Comparison of ENCODE assay signal across 19 cellular contexts in genomic region chr10:101690461-101690860, GRCh38. TPM values are rescaled to one million over a fixed set of nuclear protein-coding genes. Genes with fewer than 3 reads are reported as not detected.
DNase-seq lines count a peak whose midpoint lies in the region; ATAC-seq, FAIRE-seq and TF ChIP-seq lines count a peak whose summit lies in the region.
"Had no signal": no experiment of that assay in that cellular context is flagged by ENCODE, and none has a peak within 500 bp of the region (broad histone marks: within the 10 kb centered on the region; RNA-seq: fewer than 3 reads in every experiment).

No MANE protein-coding gene starts in this region.

- WGBS in GM12878 (ENCODE audit: insufficient coverage, insufficient replicate concordance, low lambda C conversion rate, missing lambda C conversion rate): 87% methylated on average over 7 of the region's 7 CpGs
- WGBS in lung, 2 donors: 56 to 76% methylated on average over 7 of the region's 7 CpGs

- in situ Hi-C loops in GM12878 (cut with MboI): no loop called here

- H3K9me3 ChIP-seq in GM12878 (replicated peaks; ENCODE audit: control insufficient read depth, insufficient read depth, low read length) (no peaks in the 10 kb centered on the region), lung (ENCODE audit: control insufficient read depth in 2 of 2, insufficient read depth in 1 of 2, low read length in 1 of 2) (no peaks in the 10 kb centered on the region)
- H3K9me3 ChIP-seq: spleen, vagina had no signal

- RAD21 ChIA-PET in GM12878 (lab: Charles Lee; ENCODE audit: unreplicated experiment): interaction anchor here (1.0 kb wide), 1 partner anchor 88 kb away, joined by 3 read pairs; no protein-coding TSS in a partner anchor

- H3K4me2 ChIP-seq in GM12878 (ENCODE audit: control insufficient read depth, insufficient read depth): peak overlapping the region; percentile 39

- H3K4me1 ChIP-seq in GM12878 (ENCODE audit: control insufficient read depth, insufficient read depth, low read length) (peaks cover 11% of the 10 kb centered on the region), lung (ENCODE audit: control insufficient read depth in 2 of 2, insufficient read depth in 2 of 2, low read length in 2 of 2) (peaks cover 9 to 34% of the 10 kb centered on the region in 2 donors)

- no peak for TF ChIP-seq POLR2A in GM12878 (IDR thresholded peaks at IDR 0.05; ENCODE audit: low read depth, low read length)

- no peak for DNase-seq in natural killer cell
- no peak for DNase-seq in natural killer cell treated with Interleukin-12 subunit alpha and Interleukin-12 subunit beta and Interleukin-15 and Interleukin-18, amount 100 ng/mL, for 72 hours (ENCODE audit: low spot score)
- DNase-seq in GM12878 (ENCODE audit: low read depth, low spot score): no peak
- peak; percentile 38 for DNase-seq in lung (ENCODE audit: low spot score)
- no peak for DNase-seq in stimulated activated CD4-positive, alpha-beta T cell treated with anti-CD3 and anti-CD28 coated beads, Interleukin-2, amount 100 ng/mL, for 24 hours
- no peak for DNase-seq in NCI-H1048 (lab: John Stamatoyannopoulos, UW)
- DNase-seq in KG1 (lab: John Stamatoyannopoulos, UW): no peak
- DNase-seq: activated T-cell treated with anti-CD3 and anti-CD28 coated beads for 4 hours, caudate nucleus, HCEC 1CT, NCI-H1417 treated with DMSO at 0.1 percent for 48 hours, NCI-H226, spleen had no signal

- no peak overlapping the region for H3K4me3 Mint-ChIP-seq in natural killer cell
- H3K4me3 Mint-ChIP-seq in natural killer cell treated with Interleukin-12 subunit alpha and Interleukin-12 subunit beta and Interleukin-15 and Interleukin-18, amount 100 ng/mL, for 72 hours: no peak overlapping the region
- H3K4me3 Mint-ChIP-seq: stimulated activated naive CD8-positive, alpha-beta T cell treated with anti-CD3 and anti-CD28 coated beads, Interleukin-15, Interleukin-2, amounts not matched to agents 100 ng/mL and 50 ng/mL, for 24 hours; T-helper 1 cell treated with Interleukin-12 subunit alpha and Interleukin-12 subunit beta and Interleukin-4 antibody, amounts not matched to agents 30 μg/mL and 1 μg/mL, for 36 hours had no signal

- no peak for ATAC-seq in natural killer cell
- ATAC-seq in natural killer cell treated with Interleukin-12 subunit alpha and Interleukin-12 subunit beta and Interleukin-15 and Interleukin-18, amount 100 ng/mL, for 72 hours: no peak
- no peak for ATAC-seq in GM12878
- ATAC-seq in lung (ENCODE audit: insufficient read depth, low FRiP score): peak; percentile 21
- no peak for ATAC-seq in GM21447 (IDR thresholded peaks at IDR 0.05; ENCODE audit: unreplicated experiment)
- ATAC-seq: activated naive CD4-positive, alpha-beta T cell treated with anti-CD3 and anti-CD28 coated beads, Interleukin-2, amount 50 U/mL, for 72 hours had no signal

- H3K4me1 Mint-ChIP-seq in natural killer cell: peaks cover 70 to 74% of the 10 kb centered on the region in 2 donors
- H3K4me1 Mint-ChIP-seq in natural killer cell treated with Interleukin-12 subunit alpha and Interleukin-12 subunit beta and Interleukin-15 and Interleukin-18, amount 100 ng/mL, for 72 hours (ENCODE audit: low read depth in 2 of 2): peaks cover 34 to 54% of the 10 kb centered on the region in 2 donors

- CTCF ChIA-PET in GM12878 (lab: Yijun Ruan, JAX): interaction anchor here (1.0 to 2.6 kb wide), 6 partner anchors 8 to 90 kb away, joined by 4 to 10 read pairs (median 5); no protein-coding TSS in a partner anchor

- no peak overlapping the region for H3K4me3 ChIP-seq in GM12878
- H3K4me3 ChIP-seq in lung: no peak overlapping the region
- H3K4me3 ChIP-seq: spleen, vagina had no signal

- no peaks in the 10 kb centered on the region for H3K27me3 Mint-ChIP-seq in natural killer cell (ENCODE audit: low read depth in 2 of 2)
- H3K27me3 Mint-ChIP-seq in natural killer cell treated with Interleukin-12 subunit alpha and Interleukin-12 subunit beta and Interleukin-15 and Interleukin-18, amount 100 ng/mL, for 72 hours: no peaks in the 10 kb centered on the region
- H3K27me3 Mint-ChIP-seq: stimulated activated naive CD8-positive, alpha-beta T cell treated with anti-CD3 and anti-CD28 coated beads, Interleukin-15, Interleukin-2, amounts not matched to agents 100 ng/mL and 50 ng/mL, for 24 hours had no signal

- H3K36me3 ChIP-seq in GM12878 (ENCODE audit: control insufficient read depth in 2 of 2, insufficient read depth in 2 of 2, low read length in 1 of 2) (no peaks in the 10 kb centered on the region; a peak in 1 of 4 replicates), lung (ENCODE audit: control insufficient read depth in 2 of 2, insufficient read depth in 2 of 2, low read length in 2 of 2) (no peaks in the 10 kb centered on the region)
- H3K36me3 ChIP-seq: vagina had no signal

- POLR2A ChIA-PET in GM12878 (lab: Charles Lee): interaction anchor here (0.6 to 2.9 kb wide), 5 partner anchors 9 to 391 kb away, joined by 3 to 11 read pairs (median 4); no protein-coding TSS in a partner anchor

- TF ChIP-seq EP300 in GM12878 (IDR thresholded peaks at IDR 0.05; ENCODE audit: borderline replicate concordance in 1 of 2, control insufficient read depth in 1 of 2, low read depth in 2 of 2, low read length in 2 of 2): no peak

- no peaks in the 10 kb centered on the region for H3K9me3 Mint-ChIP-seq in natural killer cell
- H3K9me3 Mint-ChIP-seq in natural killer cell treated with Interleukin-12 subunit alpha and Interleukin-12 subunit beta and Interleukin-15 and Interleukin-18, amount 100 ng/mL, for 72 hours: no peaks in the 10 kb centered on the region
- H3K9me3 Mint-ChIP-seq: activated naive CD4-positive, alpha-beta T cell treated with anti-CD3 and anti-CD28 coated beads, Interleukin-2, amount 50 U/mL, for 72 hours; stimulated activated naive CD8-positive, alpha-beta T cell treated with anti-CD3 and anti-CD28 coated beads, Interleukin-15, Interleukin-2, amounts not matched to agents 100 ng/mL and 50 ng/mL, for 24 hours; T-helper 1 cell treated with Interleukin-12 subunit alpha and Interleukin-12 subunit beta and Interleukin-4 antibody, amounts not matched to agents 30 μg/mL and 1 μg/mL, for 36 hours had no signal

- H3K36me3 Mint-ChIP-seq in natural killer cell: no peaks in the 10 kb centered on the region
- no peaks in the 10 kb centered on the region for H3K36me3 Mint-ChIP-seq in natural killer cell treated with Interleukin-12 subunit alpha and Interleukin-12 subunit beta and Interleukin-15 and Interleukin-18, amount 100 ng/mL, for 72 hours

- SMC1A ChIA-PET in GM12878 (lab: Charles Lee; ENCODE audit: uncharacterized antibody, unreplicated experiment): interaction anchor here (1.0 to 2.3 kb wide), 8 partner anchors 10 to 781 kb away, joined by 3 to 8 read pairs (median 5); no protein-coding TSS in a partner anchor

- BruUV-seq in GM12878 (replicated peaks; lab: Mats Ljungman, UMichigan): no TSS peak

- no peak for TF ChIP-seq RAD21 in GM12878 (IDR thresholded peaks at IDR 0.05; ENCODE audit: insufficient read depth, low read depth, low read length)

- TF ChIP-seq CTCF in natural killer cell (IDR thresholded peaks at IDR 0.05): no peak
- TF ChIP-seq CTCF in GM12878 (IDR thresholded peaks at IDR 0.05 in 2 of 3, conservative IDR thresholded peaks at IDR 0.05 in 1 of 3; ENCODE audit: control insufficient read depth in 2 of 3, extremely low read depth in 1 of 3, insufficient read depth in 1 of 3, low read depth in 3 of 3, low read length in 3 of 3): no peak
- no peak for TF ChIP-seq CTCF in lung (IDR thresholded peaks at IDR 0.05; ENCODE audit: control extremely low read depth, extremely low read depth)

- no peak overlapping the region for H3K9ac ChIP-seq in GM12878 (ENCODE audit: control insufficient read depth, insufficient read depth, low read length)

- H3K27me3 ChIP-seq in GM12878 (replicated peaks in 1 of 2; ENCODE audit: control insufficient read depth in 2 of 2, insufficient read depth in 2 of 2, low read length in 1 of 2): no peaks in the 10 kb centered on the region
- no peaks in the 10 kb centered on the region for H3K27me3 ChIP-seq in lung (ENCODE audit: control insufficient read depth, insufficient read depth)
- H3K27me3 ChIP-seq: spleen, vagina had no signal

- no peak for FAIRE-seq in GM12878 (lab: Jason Lieb, UNC)
- FAIRE-seq: frontal cortex had no signal

- H3K27ac Mint-ChIP-seq in natural killer cell: peak overlapping the region; percentile 72 to 99
- H3K27ac Mint-ChIP-seq in natural killer cell treated with Interleukin-12 subunit alpha and Interleukin-12 subunit beta and Interleukin-15 and Interleukin-18, amount 100 ng/mL, for 72 hours: no peak overlapping the region
- H3K27ac Mint-ChIP-seq: activated naive CD4-positive, alpha-beta T cell treated with anti-CD3 and anti-CD28 coated beads, Interleukin-2, amount 50 U/mL, for 72 hours; stimulated activated naive CD8-positive, alpha-beta T cell treated with anti-CD3 and anti-CD28 coated beads, Interleukin-15, Interleukin-2, amounts not matched to agents 100 ng/mL and 50 ng/mL, for 24 hours; T-helper 1 cell treated with Interleukin-12 subunit alpha and Interleukin-12 subunit beta and Interleukin-4 antibody, amounts not matched to agents 30 μg/mL and 1 μg/mL, for 36 hours had no signal

- no peak overlapping the region for H2AFZ ChIP-seq in GM12878 (ENCODE audit: control insufficient read depth, low read depth, low read length)

- peaks cover 62% of the 10 kb centered on the region for H3K79me2 ChIP-seq in GM12878 (ENCODE audit: control insufficient read depth, insufficient read depth, low read length)

- H4K20me1 ChIP-seq in GM12878 (ENCODE audit: control insufficient read depth, insufficient read depth): no peaks in the 10 kb centered on the region

- intact Hi-C loops in natural killer cell (cut with micrococcal nuclease): no loop called here
- intact Hi-C loops in GM12878 (cut with micrococcal nuclease; ENCODE audit: unreplicated experiment): loop anchor here (5.0 kb wide), 1 partner anchor 92 kb away; the partner anchor contains the start of gene NPM3

- H3K27ac ChIP-seq in GM12878 (ENCODE audit: control insufficient read depth, insufficient read depth) (no peak overlapping the region), lung (ENCODE audit: low read depth in 1 of 2, low read length in 1 of 2) (no peak overlapping the region)
- H3K27ac ChIP-seq: spleen, vagina had no signal

RNA-seq across cellular contexts. Expression of gene FBXW4, which starts 4.5 kb away (rescaled TPM):
- 100 to 1,000 TPM in 1 of 3 donors, 10 to 100 TPM in 2; 85.9 to 106 (median 91.9) TPM for total RNA-seq in natural killer cell
- 10 to 100 TPM; 45.5 to 52.3 TPM for total RNA-seq in natural killer cell treated with Interleukin-12 subunit alpha and Interleukin-12 subunit beta and Interleukin-15 and Interleukin-18, amount 100 ng/mL, for 72 hours
- total RNA-seq in GM12878 (2013; cell fraction: nucleolus; rRNA removed): 53.0 and 64.6 TPM in 2 replicates
- 28.5 and 29.2 TPM in 2 replicates for total RNA-seq in GM12878 (2014; rRNA removed)
- total RNA-seq in GM12878 (2014; rRNA removed; fragmentation: Illumina TruSeq; extraction: Trizol): 24.8 and 26.5 TPM in 2 replicates
- 38.7 and 41.9 TPM in 2 replicates for total RNA-seq in GM12878 (2021)
- 14.9 TPM for polyA plus RNA-seq in GM12878 (2011; ENCODE audit: low read depth)
- polyA plus RNA-seq in GM12878 (2011; rRNA removed): 27.8 and 38.2 TPM in 2 replicates
- polyA plus RNA-seq in GM12878 (2011; cell fraction: cytosol; rRNA removed): 30.3 and 30.4 TPM in 2 replicates
- polyA plus RNA-seq in GM12878 (2011; cell fraction: nucleus; rRNA removed): 27.5 and 28.0 TPM in 2 replicates
- 27.9 and 28.1 TPM in 2 replicates for polyA plus RNA-seq in GM12878 (2012)
- polyA plus RNA-seq in GM12878 (2014; fragmentation: Illumina TruSeq; extraction: Trizol): 37.2 and 42.0 TPM in 2 replicates
- polyA plus RNA-seq in GM12878 (2014; fragmentation: Nextera tagmentation; extraction: Ambion mirVana): 10 to 100 TPM in 1 of 2 experiments, 1 to 10 TPM in 1; 5.7 to 11.5 TPM
- 30.5 and 34.5 TPM in 2 replicates for polyA plus RNA-seq in GM12878 (2014; rRNA removed)
- polyA plus RNA-seq in GM12878 (2016; fragmentation: Nextera tagmentation; extraction: Ambion mirVana): 1 to 10 TPM; 7.4 to 9.3 TPM
- 165 and 166 TPM in 2 replicates for polyA minus RNA-seq in GM12878 (2011; rRNA and poly(A)+ RNA removed)
- polyA minus RNA-seq in GM12878 (2011; cell fraction: cytosol; rRNA and poly(A)+ RNA removed): 22.9 and 25.5 TPM in 2 replicates
- 22.7 and 43.4 TPM in 2 replicates for polyA minus RNA-seq in GM12878 (2011; cell fraction: nucleus; rRNA and poly(A)+ RNA removed)
- total RNA-seq in lung: 10 to 100 TPM; 60.9 to 65.6 TPM
- polyA plus RNA-seq in lung: 10 to 100 TPM; 28.0 to 48.0 TPM

Comparison
In these comparisons a context has a peak if more than half of its experiments do, and no peak if none do; other contexts are left out.
1. H3K27ac Mint-ChIP-seq: peak in natural killer cell (2 of 2); none in natural killer cell treated with Interleukin-12 subunit alpha and Interleukin-12 subunit beta and Interleukin-15 and Interleukin-18, amount 100 ng/mL, for 72 hours (0 of 2).